2 cellular contexts compared by ENCODE assay signal in the genomic region with DNA sequence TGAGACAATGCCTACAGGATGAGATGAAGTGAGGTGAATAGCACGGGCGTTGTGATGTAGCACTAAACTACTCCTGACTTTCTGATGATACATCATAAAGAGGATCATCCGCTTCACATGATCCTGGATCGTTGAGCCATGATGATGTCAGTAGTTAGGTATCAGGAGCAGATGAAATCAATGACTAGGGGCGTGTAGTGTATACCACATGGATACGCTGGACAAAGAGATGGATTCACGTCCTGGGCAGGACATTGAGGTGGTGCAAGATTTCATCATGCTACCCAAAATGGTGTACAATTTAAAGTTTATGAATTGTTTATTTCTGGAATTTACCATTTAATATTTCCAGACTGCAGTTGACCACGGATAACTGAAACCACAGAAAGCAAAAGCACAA.
A peak's percentile ranks its signal among the peaks of the same experiment; 100 is the strongest.
TF ChIP-seq lines count a peak whose summit lies in the region.

No MANE protein-coding gene starts in this region.

TF ChIP-seq in HepG2, 621 proteins besides CTCF, POLR2A, EP300 and RAD21 (continued from another document):
- TF ChIP-seq, protein P1, sequence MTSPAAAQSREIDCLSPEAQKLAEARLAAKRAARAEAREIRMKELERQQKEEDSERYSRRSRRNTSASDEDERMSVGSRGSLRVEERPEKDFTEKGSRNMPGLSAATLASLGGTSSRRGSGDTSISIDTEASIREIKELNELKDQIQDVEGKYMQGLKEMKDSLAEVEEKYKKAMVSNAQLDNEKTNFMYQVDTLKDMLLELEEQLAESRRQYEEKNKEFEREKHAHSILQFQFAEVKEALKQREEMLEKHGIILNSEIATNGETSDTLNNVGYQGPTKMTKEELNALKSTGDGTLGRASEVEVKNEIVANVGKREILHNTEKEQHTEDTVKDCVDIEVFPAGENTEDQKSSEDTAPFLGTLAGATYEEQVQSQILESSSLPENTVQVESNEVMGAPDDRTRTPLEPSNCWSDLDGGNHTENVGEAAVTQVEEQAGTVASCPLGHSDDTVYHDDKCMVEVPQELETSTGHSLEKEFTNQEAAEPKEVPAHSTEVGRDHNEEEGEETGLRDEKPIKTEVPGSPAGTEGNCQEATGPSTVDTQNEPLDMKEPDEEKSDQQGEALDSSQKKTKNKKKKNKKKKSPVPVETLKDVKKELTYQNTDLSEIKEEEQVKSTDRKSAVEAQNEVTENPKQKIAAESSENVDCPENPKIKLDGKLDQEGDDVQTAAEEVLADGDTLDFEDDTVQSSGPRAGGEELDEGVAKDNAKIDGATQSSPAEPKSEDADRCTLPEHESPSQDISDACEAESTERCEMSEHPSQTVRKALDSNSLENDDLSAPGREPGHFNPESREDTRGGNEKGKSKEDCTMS (CRISPR knock-in tag; conservative IDR thresholded peaks at IDR 0.05), result no peak
- TF ChIP-seq ATF7 (IDR thresholded peaks at IDR 0.05) (peak; percentile 14; the same call in 1 of the 2 replicates), ATF7 (CRISPR knock-in tag; IDR thresholded peaks at IDR 0.05) (no peak), HDAC1 (CRISPR knock-in tag; IDR thresholded peaks at IDR 0.05) (no peak)
TF ChIP-seq in HepG2: peak in this region for 1.

TF ChIP-seq in SK-N-SH, 30 proteins besides CTCF, POLR2A, EP300 and RAD21 (continued from another document):
- TF ChIP-seq, protein P2, sequence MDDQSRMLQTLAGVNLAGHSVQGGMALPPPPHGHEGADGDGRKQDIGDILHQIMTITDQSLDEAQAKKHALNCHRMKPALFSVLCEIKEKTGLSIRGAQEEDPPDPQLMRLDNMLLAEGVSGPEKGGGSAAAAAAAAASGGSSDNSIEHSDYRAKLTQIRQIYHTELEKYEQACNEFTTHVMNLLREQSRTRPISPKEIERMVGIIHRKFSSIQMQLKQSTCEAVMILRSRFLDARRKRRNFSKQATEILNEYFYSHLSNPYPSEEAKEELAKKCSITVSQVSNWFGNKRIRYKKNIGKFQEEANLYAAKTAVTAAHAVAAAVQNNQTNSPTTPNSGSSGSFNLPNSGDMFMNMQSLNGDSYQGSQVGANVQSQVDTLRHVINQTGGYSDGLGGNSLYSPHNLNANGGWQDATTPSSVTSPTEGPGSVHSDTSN (IDR thresholded peaks at IDR 0.05), result peak; percentile 50
- TF ChIP-seq, protein P3, sequence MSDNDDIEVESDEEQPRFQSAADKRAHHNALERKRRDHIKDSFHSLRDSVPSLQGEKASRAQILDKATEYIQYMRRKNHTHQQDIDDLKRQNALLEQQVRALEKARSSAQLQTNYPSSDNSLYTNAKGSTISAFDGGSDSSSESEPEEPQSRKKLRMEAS (IDR thresholded peaks at IDR 0.05; ENCODE audit: low read depth), result peak; percentile 59
- TF ChIP-seq SMC3 (IDR thresholded peaks at IDR 0.05; ENCODE audit: low read depth, low read length) (no peak), TCF12 (IDR thresholded peaks at IDR 0.05) (peak; percentile 70; the same call in 1 of the 2 replicates), JUND (IDR thresholded peaks at IDR 0.05) (peak; percentile 68), POLR2AphosphoS5 (IDR thresholded peaks at IDR 0.05; ENCODE audit: low read depth, low read length) (no peak), FOXJ3 (CRISPR knock-in tag; IDR thresholded peaks at IDR 0.05) (no peak), FOSL2 (IDR thresholded peaks at IDR 0.05; ENCODE audit: borderline replicate concordance, low read depth) (peak; percentile 79; the same call in 1 of the 2 replicates)
- TF ChIP-seq, protein P4, sequence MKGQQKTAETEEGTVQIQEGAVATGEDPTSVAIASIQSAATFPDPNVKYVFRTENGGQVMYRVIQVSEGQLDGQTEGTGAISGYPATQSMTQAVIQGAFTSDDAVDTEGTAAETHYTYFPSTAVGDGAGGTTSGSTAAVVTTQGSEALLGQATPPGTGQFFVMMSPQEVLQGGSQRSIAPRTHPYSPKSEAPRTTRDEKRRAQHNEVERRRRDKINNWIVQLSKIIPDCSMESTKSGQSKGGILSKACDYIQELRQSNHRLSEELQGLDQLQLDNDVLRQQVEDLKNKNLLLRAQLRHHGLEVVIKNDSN (IDR thresholded peaks at IDR 0.05; ENCODE audit: borderline replicate concordance, low read depth), result peak; percentile 62; the same call in 1 of the 2 replicates
TF ChIP-seq in SK-N-SH: peak in this region for 7.
